ENCODE assay signal across 17 cellular contexts in genomic region chr20:57666106-57666833, GRCh38. TPM values are rescaled to one million over a fixed set of nuclear protein-coding genes. Genes with fewer than 3 reads are reported as not detected.
DNase-seq lines count a peak whose midpoint lies in the region; ATAC-seq and TF ChIP-seq lines count a peak whose summit lies in the region.
"Had no signal": no experiment of that assay in that cellular context is flagged by ENCODE, and none has a peak within 500 bp of the region (broad histone marks: within the 10 kb centered on the region; RNA-seq: fewer than 3 reads in every experiment).

No MANE protein-coding gene starts in this region.

- H3K27ac Mint-ChIP-seq in endodermal cell (peak overlapping the region; percentile 68), nephron (peak overlapping the region in 2 of 3 experiments; percentile 15 to 98)

- no peak overlapping the region for H3K27ac ChIP-seq in right atrium auricular region
- H3K27ac ChIP-seq in endodermal cell (ENCODE audit: low read depth, low read length): peak overlapping the region; percentile 96
- H3K27ac ChIP-seq in aorta (ENCODE audit: low read depth in 1 of 2, low read length in 2 of 2): no peak overlapping the region
- H3K27ac ChIP-seq: SK-N-MC had no signal

- H3K36me3 Mint-ChIP-seq in endodermal cell (ENCODE audit: low read depth) (peaks cover 18% of the 10 kb centered on the region), nephron (ENCODE audit: low read depth) (no peaks in the 10 kb centered on the region)

- no peaks in the 10 kb centered on the region for H3K27me3 Mint-ChIP-seq in endodermal cell (ENCODE audit: insufficient read depth)
- H3K27me3 Mint-ChIP-seq in nephron (ENCODE audit: low read depth): no peaks in the 10 kb centered on the region

- WGBS in endodermal cell (ENCODE audit: insufficient coverage in 1 of 2, insufficient read length in 1 of 2), 2 experiments: 91 to 93% methylated on average over 11 to 21 of the region's 21 CpGs
- WGBS in aorta, 2 donors: 55 to 57% methylated on average over 21 of the region's 21 CpGs

- TF ChIP-seq CTCF in right atrium auricular region (IDR thresholded peaks at IDR 0.05) (no peak), endodermal cell (conservative IDR thresholded peaks at IDR 0.05) (no peak), nephron (IDR thresholded peaks at IDR 0.05; ENCODE audit: unreplicated experiment in 3 of 3) (no peak)

- H3K9me3 Mint-ChIP-seq in endodermal cell: no peaks in the 10 kb centered on the region
- no peaks in the 10 kb centered on the region for H3K9me3 Mint-ChIP-seq in nephron
- H3K9me3 Mint-ChIP-seq: IgD-negative memory B cell had no signal

- H3K36me3 ChIP-seq in right atrium auricular region (no peaks in the 10 kb centered on the region), endodermal cell (ENCODE audit: control insufficient read depth, insufficient read depth, low read length) (peaks cover 34% of the 10 kb centered on the region), aorta (ENCODE audit: control insufficient read depth in 1 of 2, insufficient read depth in 2 of 2, low read length in 1 of 2) (no peaks in the 10 kb centered on the region)

- ATAC-seq in Right ventricle myocardium inferior (no peak), aorta (ENCODE audit: low FRiP score) (no peak)

- intact Hi-C loops in Right ventricle myocardium inferior (cut with DNase I) (no loop called here), aorta (cut with DNase I) (loop anchor here in 1 of 2 donors (10.0 kb wide), 1 partner anchor 299 kb away; no protein-coding TSS in a partner anchor)

- no peaks in the 10 kb centered on the region for H3K9me3 ChIP-seq in right atrium auricular region
- H3K9me3 ChIP-seq in endodermal cell (ENCODE audit: control insufficient read depth, low read length): no peaks in the 10 kb centered on the region
- H3K9me3 ChIP-seq in aorta (ENCODE audit: control insufficient read depth, low read length): no peaks in the 10 kb centered on the region

- no peak overlapping the region for H3K4me3 ChIP-seq in right atrium auricular region
- no peak overlapping the region for H3K4me3 ChIP-seq in endodermal cell (ENCODE audit: low read length)
- H3K4me3 ChIP-seq in aorta (ENCODE audit: low read length in 2 of 2): no peak overlapping the region
- H3K4me3 ChIP-seq: SK-N-MC had no signal

- H3K4me1 ChIP-seq in right atrium auricular region (peaks cover 0 to 43% of the 10 kb centered on the region in 2 donors), endodermal cell (ENCODE audit: control insufficient read depth, insufficient read depth, low read length) (peaks cover 13% of the 10 kb centered on the region), aorta (ENCODE audit: control insufficient read depth in 1 of 2, insufficient read depth in 2 of 2, low read length in 2 of 2) (no peaks in the 10 kb centered on the region)

- H3K27me3 ChIP-seq in right atrium auricular region (no peaks in the 10 kb centered on the region), endodermal cell (ENCODE audit: control insufficient read depth, insufficient read depth, low read length, poor library complexity, severe bottlenecking) (no peaks in the 10 kb centered on the region), aorta (ENCODE audit: control insufficient read depth in 1 of 2, insufficient read depth in 2 of 2, low read length in 1 of 2) (no peaks in the 10 kb centered on the region)

- H3K4me1 Mint-ChIP-seq in endodermal cell: peaks cover 25% of the 10 kb centered on the region
- peaks cover 55% of the 10 kb centered on the region for H3K4me1 Mint-ChIP-seq in nephron

- H3K4me3 Mint-ChIP-seq in endodermal cell: no peak overlapping the region
- H3K4me3 Mint-ChIP-seq in nephron: no peak overlapping the region
- H3K4me3 Mint-ChIP-seq: IgD-negative memory B cell had no signal

- H3K9ac ChIP-seq in endodermal cell (ENCODE audit: extremely low read depth, low read length, poor library complexity, severe bottlenecking): no peak overlapping the region

- peak; percentile 33 for DNase-seq in Right ventricle myocardium inferior (ENCODE audit: missing footprints)
- no peak for DNase-seq in right atrium auricular region (ENCODE audit: low spot score)
- no peak for DNase-seq in endodermal cell
- DNase-seq in aorta: peak; percentile 34 to 50
- no peak for DNase-seq in NCI-H2081 treated with DMSO at 0.1 percent for 48 hours (lab: John Stamatoyannopoulos, UW)
- no peak for DNase-seq in EL
- no peak for DNase-seq in glomerular visceral epithelial cell (ENCODE audit: extremely low spot score)
- DNase-seq: 8988T, C1 segment of cervical spinal cord, HCEC 1CT, NCI-H1436, NCI-H2029 treated with DMSO at 0.1 percent for 48 hours, NCI-H2227 treated with DMSO at 0.1 percent for 48 hours, NCI-H526 treated with DMSO at 0.1 percent for 48 hours had no signal

RNA-seq across cellular contexts. Expression of gene PMEPA1, which starts 43.5 kb away (rescaled TPM):
- total RNA-seq in Right ventricle myocardium inferior: 23.9 TPM
- total RNA-seq in right atrium auricular region: 10 to 100 TPM; 12.5 to 16.7 TPM
- 10 to 100 TPM; 18.8 to 37.4 TPM for total RNA-seq in endodermal cell
- polyA plus RNA-seq in endodermal cell (2013, experiment 1 of 2): 56.8 TPM
- polyA plus RNA-seq in endodermal cell (2013, experiment 2 of 2): 65.5 TPM
- total RNA-seq in aorta: 100 to 1,000 TPM; 167 to 188 TPM
- polyA plus RNA-seq in aorta: 10 to 100 TPM; 31.4 to 46.7 TPM

RNA-seq across cellular contexts. Expression of gene ZBP1, which starts 46.0 kb away (rescaled TPM):
- total RNA-seq in Right ventricle myocardium inferior (0.22 TPM), right atrium auricular region (not detected), endodermal cell (not detected), aorta (1 to 10 TPM in 1 of 2 donors, under 1 TPM in 1; 0.88 to 1.6 TPM)
- polyA plus RNA-seq in endodermal cell (2013, experiment 1 of 2): not detected
- not detected for polyA plus RNA-seq in endodermal cell (2013, experiment 2 of 2)
- polyA plus RNA-seq in aorta: under 1 TPM; 0.20 to 0.50 TPM

Comparison
In these comparisons a context has a peak if more than half of its experiments do, and no peak if none do; other contexts are left out.
1. DNase-seq: peak in Right ventricle myocardium inferior (single experiment) and aorta (2 of 2); none in right atrium auricular region (single experiment), endodermal cell (single experiment), NCI-H2081 treated with DMSO at 0.1 percent for 48 hours (single experiment), EL (single experiment) and glomerular visceral epithelial cell (single experiment).